8 cellular contexts compared by ENCODE assay signal in the genomic region with DNA sequence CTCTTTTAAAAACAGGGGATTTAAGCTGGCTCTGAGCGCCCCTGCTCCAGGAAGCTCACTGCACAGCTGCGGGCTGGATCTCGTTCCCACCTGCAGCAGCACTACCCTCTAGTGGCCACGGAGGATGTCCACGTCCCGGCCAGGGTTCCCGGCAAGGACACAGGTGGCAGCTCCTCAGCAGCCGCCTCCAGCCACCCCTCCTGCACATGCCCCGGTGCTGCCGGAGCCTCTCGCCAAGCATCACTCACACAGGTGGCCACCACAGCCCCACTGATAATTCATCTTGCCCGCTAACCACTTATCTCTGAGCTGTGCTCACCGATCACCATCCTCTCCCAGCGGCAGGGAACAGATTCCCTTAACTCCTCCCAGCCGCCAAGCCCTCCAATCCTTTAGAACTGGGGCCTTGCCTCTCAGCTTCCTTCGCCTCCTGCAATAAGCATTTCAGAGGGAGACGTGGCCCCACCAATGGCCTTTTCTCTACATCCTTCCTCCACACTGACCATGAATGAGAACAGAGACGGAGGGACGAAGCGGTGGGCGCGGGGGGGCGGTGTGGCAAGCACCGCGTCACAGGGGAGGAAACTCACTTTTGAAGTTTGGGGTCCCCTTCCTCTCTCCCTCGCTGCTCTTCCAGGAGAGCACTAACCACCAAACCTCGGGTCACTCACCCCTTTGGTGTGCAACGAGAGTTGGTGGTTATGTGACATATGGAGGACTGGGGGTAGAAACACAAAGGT.
A peak's percentile ranks its signal among the peaks of the same experiment; 100 is the strongest.
DNase-seq lines count a peak whose midpoint lies in the region; ATAC-seq and TF ChIP-seq lines count a peak whose summit lies in the region.

No MANE protein-coding gene starts in this region.

- H3K27me3 ChIP-seq in ascending aorta (peaks cover 7% of the 10 kb centered on the region), tibial nerve (peaks cover 0 to 73% of the 10 kb centered on the region in 2 donors)

- H3K9me3 ChIP-seq in ascending aorta: no peaks in the 10 kb centered on the region
- H3K9me3 ChIP-seq in tibial nerve: no peaks in the 10 kb centered on the region

- H3K27ac ChIP-seq in ascending aorta (no peak overlapping the region), tibial nerve (no peak overlapping the region)

- WGBS in tibial nerve, 2 donors: 45 to 50% methylated on average over 28 of the region's 28 CpGs

- H3K4me1 ChIP-seq in ascending aorta: no peaks in the 10 kb centered on the region
- H3K4me1 ChIP-seq in tibial nerve: peaks cover 0 to 5% (median 0%) of the 10 kb centered on the region in 4 donors

- TF ChIP-seq CTCF in AG09309 (IDR thresholded peaks at IDR 0.05; ENCODE audit: control insufficient read depth, insufficient read depth, low read depth, low read length, missing control alignments) (peak; percentile 80), GM12872 (IDR thresholded peaks at IDR 0.05; ENCODE audit: insufficient read depth, low read depth, low read length) (peak; percentile 75), ascending aorta (IDR thresholded peaks at IDR 0.05) (peak; percentile 9 to 58 (median 39)), tibial nerve (IDR thresholded peaks at IDR 0.05) (peak in 4 of 5 experiments; percentile 19 to 39 (median 30))

- DNase-seq in AG09309 (ENCODE audit: low read depth): no peak
- DNase-seq in NCI-H2171 treated with DMSO at 0.1 percent for 48 hours (lab: John Stamatoyannopoulos, UW): peak; percentile 79
- DNase-seq in ascending aorta (ENCODE audit: low spot score in 2 of 2): no peak
- peak; percentile 11 for DNase-seq in iPS DF 4.7 (ENCODE audit: extremely low read depth, low spot score)
- no peak for DNase-seq in tibial nerve (ENCODE audit: low spot score in 2 of 2)
- no peak for DNase-seq in GDM1 (lab: John Stamatoyannopoulos, UW)

- no peak for TF ChIP-seq EP300 in tibial nerve (IDR thresholded peaks at IDR 0.05)

- no peak for ATAC-seq in HG03442 (IDR thresholded peaks at IDR 0.05; ENCODE audit: unreplicated experiment)

- intact Hi-C loops in ascending aorta (cut with DNase I): no loop called here

- no peak for TF ChIP-seq POLR2A in tibial nerve (IDR thresholded peaks at IDR 0.05)

- H3K36me3 ChIP-seq in ascending aorta (no peaks in the 10 kb centered on the region), tibial nerve (no peaks in the 10 kb centered on the region)

- H3K4me3 ChIP-seq in AG09309 (ENCODE audit: control insufficient read depth, low read depth, low read length) (no peak overlapping the region), ascending aorta (no peak overlapping the region), tibial nerve (no peak overlapping the region)

Comparison
In these comparisons a context has a peak if more than half of its experiments do, and no peak if none do; other contexts are left out.
1. DNase-seq: peak in NCI-H2171 treated with DMSO at 0.1 percent for 48 hours (single experiment) and iPS DF 4.7 (single experiment); none in AG09309 (single experiment), ascending aorta (0 of 2), tibial nerve (0 of 2) and GDM1 (single experiment).
2. CTCF ChIP-seq: peak in every context shown above with its lines; median percentile 80 in AG09309; 75 in GM12872; 39 in ascending aorta; 30 in tibial nerve.